8 cellular contexts compared by ENCODE assay signal in the genomic region with DNA sequence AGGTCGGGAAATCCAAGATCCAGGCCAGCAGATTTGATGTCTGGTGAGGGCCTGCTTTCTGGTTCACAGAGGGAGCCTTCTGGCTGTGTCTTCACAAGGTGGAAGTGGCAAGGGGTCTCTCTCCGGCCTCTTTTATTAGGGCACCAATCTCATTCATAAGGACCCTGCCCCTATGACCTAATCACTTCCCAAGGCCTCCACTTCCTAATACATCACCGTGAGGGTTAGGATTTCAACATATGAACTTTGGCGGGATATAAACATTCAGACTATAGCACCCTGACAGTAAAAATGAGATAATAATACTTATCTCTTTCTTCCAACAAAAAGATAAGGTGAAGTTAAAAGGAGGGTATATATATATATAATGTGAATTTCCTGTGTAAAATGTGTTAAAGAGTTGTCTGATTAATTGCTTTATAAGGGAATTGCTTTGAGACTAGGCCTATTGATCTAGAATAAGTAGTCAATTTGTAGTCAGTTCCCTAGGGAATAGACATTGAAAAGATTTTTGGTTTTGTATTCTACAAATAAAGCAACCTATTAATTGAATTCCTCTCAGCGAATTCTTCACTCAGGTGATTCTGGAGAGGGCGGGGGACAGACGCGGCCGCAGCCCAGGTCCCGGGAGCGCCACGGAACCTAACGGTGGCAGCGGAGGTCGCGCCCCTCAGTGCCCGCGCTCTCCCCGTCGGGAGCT. TPM values are rescaled to one million over a fixed set of nuclear protein-coding genes. Genes with fewer than 3 reads are reported as not detected.
DNase-seq lines count a peak whose midpoint lies in the region; ATAC-seq and TF ChIP-seq lines count a peak whose summit lies in the region.

No MANE protein-coding gene starts in this region.

- no peaks in the 10 kb centered on the region for H3K36me3 ChIP-seq in HAP-1 (replicated peaks)
- H3K36me3 ChIP-seq in spleen = no peaks in the 10 kb centered on the region

- H3K4me3 ChIP-seq in HAP-1 (peak overlapping the region; percentile 38), iPS-11a (ENCODE audit: low read depth, low read length) (peak overlapping the region; percentile 54), spleen (peak overlapping the region; percentile 49 to 88 (median 62))

- DNase-seq in HAP-1 (ENCODE audit: low spot score in 2 of 2) = no peak
- DNase-seq in activated CD4-positive, alpha-beta memory T cell treated with anti-CD3 and anti-CD28 coated beads, Interleukin-2, amount 10 ng/mL, durations not matched to agents 7 days and 5 days = no peak
- DNase-seq in spleen = no peak
- DNase-seq in LoVo (ENCODE audit: low spot score) = no peak
- DNase-seq in activated CD4-positive, alpha-beta T cell treated with anti-CD3 and anti-CD28 coated beads for 4 hours = no peak
- no peak for DNase-seq in NCI-H82 treated with DMSO at 0.1 percent for 48 hours (lab: John Stamatoyannopoulos, UW; ENCODE audit: unreplicated experiment)

- WGBS in spleen, 5 donors = 14 to 21% (median 19%) methylated on average over 16 to 20 of the region's 20 CpGs

- in situ Hi-C loops in HAP-1 (cut with MboI; ENCODE audit: low sequenced_read_pairs) = no loop called here

- POLR2A ChIA-PET in activated CD4-positive, alpha-beta memory T cell treated with anti-CD3 and anti-CD28 coated beads, Interleukin-2, amount 10 ng/mL, durations not matched to agents 7 days and 5 days (lab: Charles Lee) = interaction anchor here (0.5 to 9.9 kb wide), 9 partner anchors 10 to 233 kb away, joined by 3 to 177 read pairs (median 4); a partner anchor contains a TSS

- no peak for ATAC-seq in HG03139 (IDR thresholded peaks at IDR 0.05; ENCODE audit: unreplicated experiment)

- H3K4me1 ChIP-seq in HAP-1 (peaks cover 4% of the 10 kb centered on the region), spleen (peaks cover 14 to 91% (median 49%) of the 10 kb centered on the region in 6 donors)

- H3K27me3 Mint-ChIP-seq in activated CD4-positive, alpha-beta memory T cell treated with anti-CD3 and anti-CD28 coated beads, Interleukin-2, amount 10 ng/mL, durations not matched to agents 7 days and 5 days = peaks cover 10% of the 10 kb centered on the region

- H3K27me3 ChIP-seq in HAP-1 (ENCODE audit: low read depth) = no peaks in the 10 kb centered on the region
- peaks cover 0 to 16% (median 0%) of the 10 kb centered on the region in 7 donors for H3K27me3 ChIP-seq in spleen (replicated peaks in 1 of 7)

- intact Hi-C loops in spleen (cut with DNase I; ENCODE audit: low total_unique reads) = no loop called here

- peaks cover 30% of the 10 kb centered on the region for H3K36me3 Mint-ChIP-seq in activated CD4-positive, alpha-beta memory T cell treated with anti-CD3 and anti-CD28 coated beads, Interleukin-2, amount 10 ng/mL, durations not matched to agents 7 days and 5 days (ENCODE audit: low read depth)

- no peaks in the 10 kb centered on the region for H3K9me3 Mint-ChIP-seq in activated CD4-positive, alpha-beta memory T cell treated with anti-CD3 and anti-CD28 coated beads, Interleukin-2, amount 10 ng/mL, durations not matched to agents 7 days and 5 days

- no peak for TF ChIP-seq POLR2A in spleen (IDR thresholded peaks at IDR 0.05)

- CTCF ChIA-PET in activated CD4-positive, alpha-beta memory T cell treated with anti-CD3 and anti-CD28 coated beads, Interleukin-2, amount 10 ng/mL, durations not matched to agents 7 days and 5 days (lab: Charles Lee) = interaction anchor here (1.6 to 2.2 kb wide), 2 partner anchors 31 to 77 kb away, joined by 4 to 8 read pairs; a partner anchor contains a TSS

- H3K9me3 ChIP-seq in HAP-1 (no peaks in the 10 kb centered on the region), spleen (no peaks in the 10 kb centered on the region)

- no peak for TF ChIP-seq CTCF in spleen (IDR thresholded peaks at IDR 0.05 in 8 of 11, conservative IDR thresholded peaks at IDR 0.05 in 3 of 11)

- H3K4me1 Mint-ChIP-seq in activated CD4-positive, alpha-beta memory T cell treated with anti-CD3 and anti-CD28 coated beads, Interleukin-2, amount 10 ng/mL, durations not matched to agents 7 days and 5 days = peaks cover 64% of the 10 kb centered on the region

- H3K4me3 Mint-ChIP-seq in activated CD4-positive, alpha-beta memory T cell treated with anti-CD3 and anti-CD28 coated beads, Interleukin-2, amount 10 ng/mL, durations not matched to agents 7 days and 5 days = peak overlapping the region; percentile 75

- peak overlapping the region in 7 of 8 donors; percentile 79 to 91 (median 89) for H3K27ac ChIP-seq in spleen

- peak overlapping the region; percentile 61 for H3K27ac Mint-ChIP-seq in activated CD4-positive, alpha-beta memory T cell treated with anti-CD3 and anti-CD28 coated beads, Interleukin-2, amount 10 ng/mL, durations not matched to agents 7 days and 5 days

RNA-seq across cellular contexts. Expression of a gene that starts 0.5 kb away (rescaled TPM):
- total RNA-seq in activated CD4-positive, alpha-beta memory T cell treated with anti-CD3 and anti-CD28 coated beads, Interleukin-2, amount 10 ng/mL, durations not matched to agents 7 days and 5 days = 10 to 100 TPM; 70.5 to 71.3 TPM
- total RNA-seq in spleen = 10 to 100 TPM; 37.4 to 71.1 (median 48.8) TPM
- polyA plus RNA-seq in spleen = 100 to 1,000 TPM in 1 of 3 donors, 10 to 100 TPM in 2; 61.1 to 201 (median 69.1) TPM
